In genomic region chr18:35215026-35215425, GRCh38 we compare ENCODE assay signal across 19 cellular contexts. TPM values are rescaled to one million over a fixed set of nuclear protein-coding genes. Genes with fewer than 3 reads are reported as not detected.
DNase-seq lines count a peak whose midpoint lies in the region; TF ChIP-seq lines count a peak whose summit lies in the region.
"Had no signal": no experiment of that assay in that cellular context is flagged by ENCODE, and none has a peak within 500 bp of the region (broad histone marks: within the 10 kb centered on the region; RNA-seq: fewer than 3 reads in every experiment).

No MANE protein-coding gene starts in this region.

- H3K36me3 ChIP-seq in ES-I3 (ENCODE audit: insufficient read depth, low read length) (no peaks in the 10 kb centered on the region), vagina (no peaks in the 10 kb centered on the region), HAP-1 (replicated peaks) (no peaks in the 10 kb centered on the region)
- H3K36me3 ChIP-seq: BE2C, SJSA1 had no signal

- H3K27me3 ChIP-seq in vagina (no peaks in the 10 kb centered on the region), HAP-1 (ENCODE audit: low read depth) (peaks cover 5% of the 10 kb centered on the region; the same call in 1 of the 2 replicates)
- H3K27me3 ChIP-seq: BE2C, SJSA1 had no signal

- TF ChIP-seq CTCF in vagina (IDR thresholded peaks at IDR 0.05): no peak

- DNase-seq in NCI-H1105 (lab: John Stamatoyannopoulos, UW) (peak; percentile 6), NCI-H69 (lab: John Stamatoyannopoulos, UW) (peak; percentile 46), iPS DF 4.7 (ENCODE audit: extremely low read depth, low spot score) (peak; percentile 38), vagina (ENCODE audit: extremely low spot score in 2 of 2) (no peak), HAP-1 (ENCODE audit: low spot score in 2 of 2) (no peak), activated gamma-delta T cell treated with Interleukin-2 at 50 U/mL for 16 hours (no peak), activated T-cell treated with anti-CD3 and anti-CD28 coated beads for 4 hours (no peak)
- DNase-seq: activated CD8-positive, alpha-beta T cell treated with anti-CD3 and anti-CD28 coated beads for 36 hours; activated effector memory CD4-positive, alpha-beta T cell treated with Interleukin-2 at 50 U/mL for 16 hours; activated naive CD8-positive, alpha-beta T cell treated with anti-CD3 and anti-CD28 coated beads, Interleukin-2, amount 10 ng/mL, durations not matched to agents 7 days and 5 days; BE2C; central memory CD4-positive, alpha-beta T cell; dermis blood vessel endothelial cell; DMS79 treated with DMSO at 0.1 percent for 48 hours; NCI-H1694 treated with DMSO at 0.1 percent for 48 hours; NCI-H446 treated with DMSO at 0.1 percent for 48 hours; T-cell had no signal

- intact Hi-C loops in vagina (cut with DNase I): no loop called here

- no peak overlapping the region for H3K27ac ChIP-seq in vagina
- H3K27ac ChIP-seq: SJSA1 had no signal

- H3K9ac ChIP-seq in ES-I3 (ENCODE audit: low read depth, low read length): 0 out of 2 replicates have a peak overlapping the region, but pooled peaks have one; percentile 0

- in situ Hi-C loops in HAP-1 (cut with MboI; ENCODE audit: low sequenced_read_pairs): no loop called here

- no peaks in the 10 kb centered on the region for H3K9me3 ChIP-seq in ES-I3 (ENCODE audit: control insufficient read depth, insufficient read depth, low read length)
- H3K9me3 ChIP-seq in vagina: no peaks in the 10 kb centered on the region
- no peaks in the 10 kb centered on the region for H3K9me3 ChIP-seq in HAP-1
- H3K9me3 ChIP-seq: BE2C, SJSA1 had no signal

- H3K4me1 ChIP-seq in ES-I3 (ENCODE audit: insufficient read depth, low read length) (peaks cover 13% of the 10 kb centered on the region), vagina (no peaks in the 10 kb centered on the region), HAP-1 (no peaks in the 10 kb centered on the region; the same call in 1 of the 2 replicates)
- H3K4me1 ChIP-seq: BE2C, SJSA1 had no signal

- H3K4me3 ChIP-seq in vagina (no peak overlapping the region), HAP-1 (no peak overlapping the region)
- H3K4me3 ChIP-seq: SJSA1 had no signal

- TF ChIP-seq POLR2A in vagina (IDR thresholded peaks at IDR 0.05): no peak

RNA-seq across cellular contexts. Expression of gene ZNF397, which starts 25.8 kb away (rescaled TPM):
- total RNA-seq in vagina: 31.9 TPM

Comparison
In these comparisons a context has a peak if more than half of its experiments do, and no peak if none do; other contexts are left out.
1. DNase-seq: peak in NCI-H1105 (single experiment), NCI-H69 (single experiment) and iPS DF 4.7 (single experiment); none in vagina (0 of 2), HAP-1 (0 of 2), activated gamma-delta T cell treated with Interleukin-2 at 50 U/mL for 16 hours (single experiment) and activated T-cell treated with anti-CD3 and anti-CD28 coated beads for 4 hours (single experiment).